26 cellular contexts compared by ENCODE assay signal in the genomic region with DNA sequence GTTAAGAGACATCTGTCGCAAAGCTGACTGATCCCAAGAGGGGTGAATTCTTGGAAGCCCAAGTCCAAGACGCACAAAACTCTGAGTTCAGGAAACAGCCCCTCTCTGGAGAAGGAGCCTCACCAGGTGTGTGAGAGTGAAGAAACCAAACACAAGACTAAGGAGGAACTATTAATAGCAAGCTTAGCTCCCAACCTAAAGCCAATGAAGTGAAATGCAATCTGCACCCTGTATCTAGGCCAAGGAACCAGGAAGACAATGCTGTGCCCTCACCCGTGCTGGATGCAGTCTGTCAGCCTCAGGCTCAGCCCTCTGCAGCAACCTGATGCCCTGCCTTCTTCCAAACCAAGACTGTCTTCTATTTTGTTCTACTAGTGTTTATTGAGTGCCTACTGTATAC.
"Had no signal": no experiment of that assay in that cellular context is flagged by ENCODE, and none has a peak within 500 bp of the region (broad histone marks: within the 10 kb centered on the region; RNA-seq: fewer than 3 reads in every experiment).

No MANE protein-coding gene starts in this region.

- H3K4me3 Mint-ChIP-seq: activated T-cell treated with anti-CD3 and anti-CD28 coated beads, Interleukin-2, amount 50 U/mL, for 24 hours; natural killer cell; stimulated activated effector memory CD8-positive, alpha-beta T cell treated with anti-CD3 and anti-CD28 coated beads, Interleukin-12 subunit alpha, Interleukin-12 subunit beta, amount 100 ng/mL, for 72 hours; stimulated activated naive CD8-positive, alpha-beta T cell treated with anti-CD3 and anti-CD28 coated beads, Interleukin-15, amount 100 ng/mL, for 72 hours; T-helper 17 cell; type B pancreatic cell had no signal

- H3K4me3 ChIP-seq: left lung, lower lobe of right lung, sigmoid colon, uterus had no signal

- H3K27ac ChIP-seq: foreskin keratinocyte, left lung, lower lobe of right lung, sigmoid colon, uterus, WERI-Rb-1 had no signal

- DNase-seq: activated CD4-positive, alpha-beta T cell treated with anti-CD3 and anti-CD28 coated beads for 48 hours; activated CD4-positive, alpha-beta T cell treated with anti-CD3 and anti-CD28 coated beads, Interleukin-2, amount 50 U/mL, for 48 hours; activated CD8-positive, alpha-beta memory T cell treated with anti-CD3 and anti-CD28 coated beads, Interleukin-2, amount 50 U/mL, for 48 hours; activated gamma-delta T cell; activated naive CD4-positive, alpha-beta T cell treated with anti-CD3 and anti-CD28 coated beads, Interleukin-2, amount 50 U/mL, for 16 hours; activated T-cell treated with anti-CD3 and anti-CD28 coated beads, Interleukin-2, amount 50 U/mL, for 24 hours; amniotic stem cell; central memory CD4-positive, alpha-beta T cell; foreskin keratinocyte; left lung; lower lobe of right lung; mesendoderm; natural killer cell; posterior cingulate gyrus; retina; sigmoid colon; small intestine; stimulated activated CD4-positive, alpha-beta T cell treated with anti-CD3 and anti-CD28 coated beads, Interleukin-4, amount 100 ng/mL, for 24 hours; stimulated activated naive CD8-positive, alpha-beta T cell treated with anti-CD3 and anti-CD28 coated beads, Interleukin-15, amount 100 ng/mL, for 72 hours; substantia nigra; T-helper 17 cell; T1000; uterus; WERI-Rb-1 had no signal

- H3K36me3 ChIP-seq: left lung, lower lobe of right lung, sigmoid colon, uterus, WERI-Rb-1 had no signal

- H3K36me3 Mint-ChIP-seq: natural killer cell; stimulated activated effector memory CD8-positive, alpha-beta T cell treated with anti-CD3 and anti-CD28 coated beads, Interleukin-12 subunit alpha, Interleukin-12 subunit beta, amount 100 ng/mL, for 72 hours; type B pancreatic cell had no signal

- H3K4me1 ChIP-seq: left lung, lower lobe of right lung, uterus had no signal

- H3K9me3 ChIP-seq: left lung, lower lobe of right lung, sigmoid colon, uterus had no signal

- H3K9me3 Mint-ChIP-seq: activated T-cell treated with anti-CD3 and anti-CD28 coated beads, Interleukin-2, amount 50 U/mL, for 24 hours; natural killer cell; stimulated activated effector memory CD8-positive, alpha-beta T cell treated with anti-CD3 and anti-CD28 coated beads, Interleukin-12 subunit alpha, Interleukin-12 subunit beta, amount 100 ng/mL, for 72 hours; stimulated activated naive CD8-positive, alpha-beta T cell treated with anti-CD3 and anti-CD28 coated beads, Interleukin-15, amount 100 ng/mL, for 72 hours; type B pancreatic cell had no signal

- H3K27ac Mint-ChIP-seq: activated T-cell treated with anti-CD3 and anti-CD28 coated beads, Interleukin-2, amount 50 U/mL, for 24 hours; natural killer cell; stimulated activated effector memory CD8-positive, alpha-beta T cell treated with anti-CD3 and anti-CD28 coated beads, Interleukin-12 subunit alpha, Interleukin-12 subunit beta, amount 100 ng/mL, for 72 hours; stimulated activated naive CD8-positive, alpha-beta T cell treated with anti-CD3 and anti-CD28 coated beads, Interleukin-15, amount 100 ng/mL, for 72 hours; T-helper 17 cell; type B pancreatic cell had no signal

- H3K27me3 ChIP-seq: sigmoid colon, uterus had no signal

- H3K4me1 Mint-ChIP-seq: natural killer cell, T-helper 17 cell had no signal
